19 cellular contexts compared by ENCODE assay signal in the genomic region with DNA sequence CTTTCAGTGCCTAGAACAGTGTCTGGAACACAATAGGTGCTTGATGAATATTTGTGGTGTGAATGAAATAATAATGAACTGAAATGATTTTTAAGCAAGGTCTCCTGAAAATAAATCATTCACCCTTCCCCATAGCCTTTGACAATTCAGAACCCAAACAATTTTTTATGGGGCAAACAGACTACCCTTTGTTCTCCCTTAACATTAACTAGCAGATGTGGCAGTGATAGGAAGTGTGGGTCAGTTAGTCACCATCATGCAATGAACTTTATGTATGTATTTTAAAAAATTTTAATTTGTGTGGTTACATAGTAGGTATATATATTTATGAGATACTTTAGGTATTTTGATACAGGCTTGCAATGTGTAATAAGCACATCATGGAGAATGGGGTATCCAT. TPM values are rescaled to one million over a fixed set of nuclear protein-coding genes. Genes with fewer than 3 reads are reported as not detected.
"Had no signal": no experiment of that assay in that cellular context is flagged by ENCODE, and none has a peak within 500 bp of the region (broad histone marks: within the 10 kb centered on the region; RNA-seq: fewer than 3 reads in every experiment).

No MANE protein-coding gene starts in this region.

- H3K9me3 ChIP-seq: ovary, thoracic aorta had no signal

- H3K27ac Mint-ChIP-seq: activated B cell treated with CpG ODN at 0.5 μM for 24 hours, endodermal cell, neural progenitor cell had no signal

- H3K36me3 Mint-ChIP-seq: neural progenitor cell had no signal

- H3K27me3 Mint-ChIP-seq: activated B cell treated with CpG ODN at 0.5 μM for 24 hours had no signal

- H3K27ac ChIP-seq: neural progenitor cell, ovary, stomach, thoracic aorta had no signal

- H3K9me3 Mint-ChIP-seq: activated B cell treated with CpG ODN at 0.5 μM for 24 hours had no signal

- H3K36me3 ChIP-seq: neural progenitor cell, ovary, stomach, thoracic aorta had no signal

- ATAC-seq: left ventricle myocardium superior had no signal

- H3K4me1 Mint-ChIP-seq: endodermal cell had no signal

- DNase-seq: activated B cell treated with CpG ODN at 0.5 μM for 24 hours; activated CD4-positive, alpha-beta T cell treated with anti-CD3 and anti-CD28 coated beads, Interleukin-2, amount 50 U/mL, for 4 hours; activated gamma-delta T cell; dermis blood vessel endothelial cell; endodermal cell; erythroblast; hippocampal formation; left ventricle myocardium superior; mesendoderm; ovary; stimulated activated CD4-positive, alpha-beta T cell treated with anti-CD3 and anti-CD28 coated beads, Interleukin-12 subunit alpha, Interleukin-12 subunit beta, amount 100 ng/mL, for 4 hours; stomach; SW 1271 had no signal

- H3K4me3 Mint-ChIP-seq: activated B cell treated with CpG ODN at 0.5 μM for 24 hours, endodermal cell, neural progenitor cell had no signal

RNA-seq across cellular contexts. Expression of a gene that starts 27.2 kb away (rescaled TPM):
- total RNA-seq: activated B cell treated with CpG ODN at 0.5 μM for 24 hours, cerebellum, dermis blood vessel endothelial cell, endodermal cell, glomerular endothelial cell, kidney epithelial cell, urinary bladder had no signal
